In genomic region chr11:68575025-68575665, GRCh38 we compare ENCODE assay signal across 20 cellular contexts.
DNase-seq lines count a peak whose midpoint lies in the region; ATAC-seq, FAIRE-seq and TF ChIP-seq lines count a peak whose summit lies in the region.
"Had no signal": no experiment of that assay in that cellular context is flagged by ENCODE, and none has a peak within 500 bp of the region (broad histone marks: within the 10 kb centered on the region; RNA-seq: fewer than 3 reads in every experiment).

No MANE protein-coding gene starts in this region.

- no peaks in the 10 kb centered on the region for H3K27me3 Mint-ChIP-seq in activated naive CD8-positive, alpha-beta T cell treated with anti-CD3 and anti-CD28 coated beads for 36 hours
- H3K27me3 Mint-ChIP-seq in activated naive CD8-positive, alpha-beta T cell treated with anti-CD3 and anti-CD28 coated beads, Interleukin-2, amount 50 U/mL, for 24 hours: no peaks in the 10 kb centered on the region

- no peak for DNase-seq in activated naive CD8-positive, alpha-beta T cell treated with anti-CD3 and anti-CD28 coated beads for 36 hours
- DNase-seq in activated naive CD8-positive, alpha-beta T cell treated with anti-CD3 and anti-CD28 coated beads, Interleukin-2, amount 50 U/mL, for 24 hours: no peak
- peak; percentile 5 for DNase-seq in NCI-H69 (lab: John Stamatoyannopoulos, UW)
- peak; percentile 39 for DNase-seq in choroid plexus epithelial cell (ENCODE audit: low read depth)
- no peak for DNase-seq in T1000 (lab: John Stamatoyannopoulos, UW)
- DNase-seq in urothelium cell line (ENCODE audit: low spot score): no peak
- DNase-seq in GM10248 (ENCODE audit: extremely low spot score): no peak
- DNase-seq: ACHN, AML-193, DMS 273 treated with DMSO at 0.1 percent for 48 hours, KBM-7, MV-4-11, NCI-H1417 treated with DMSO at 0.1 percent for 48 hours, NCI-H226, NCI-H524 treated with DMSO at 0.1 percent for 48 hours, SHP77 had no signal

- peaks cover 24% of the 10 kb centered on the region for H3K4me1 Mint-ChIP-seq in activated naive CD8-positive, alpha-beta T cell treated with anti-CD3 and anti-CD28 coated beads for 36 hours
- H3K4me1 Mint-ChIP-seq in activated naive CD8-positive, alpha-beta T cell treated with anti-CD3 and anti-CD28 coated beads, Interleukin-2, amount 50 U/mL, for 24 hours: peaks cover 4% of the 10 kb centered on the region
- H3K4me1 Mint-ChIP-seq: CD14-positive monocyte had no signal

- FAIRE-seq in urothelium cell line (lab: Jason Lieb, UNC): no peak
- FAIRE-seq: RCC 7860 had no signal

- TF ChIP-seq CTCF in choroid plexus epithelial cell (conservative IDR thresholded peaks at IDR 0.05; ENCODE audit: low read depth, low read length) (no peak), GM10248 (IDR thresholded peaks at IDR 0.05; ENCODE audit: control extremely low read depth, extremely low read depth, low read depth, missing control alignments) (no peak)

- CTCF ChIA-PET in GM10248 (lab: Yijun Ruan, JAX): interaction anchor here (2.8 kb wide), 1 partner anchor 9 kb away, joined by 15 read pairs; no protein-coding TSS in a partner anchor

- H3K4me3 Mint-ChIP-seq in activated naive CD8-positive, alpha-beta T cell treated with anti-CD3 and anti-CD28 coated beads for 36 hours: no peak overlapping the region
- no peak overlapping the region for H3K4me3 Mint-ChIP-seq in activated naive CD8-positive, alpha-beta T cell treated with anti-CD3 and anti-CD28 coated beads, Interleukin-2, amount 50 U/mL, for 24 hours
- H3K4me3 Mint-ChIP-seq: CD14-positive monocyte had no signal

- H3K27ac Mint-ChIP-seq in activated naive CD8-positive, alpha-beta T cell treated with anti-CD3 and anti-CD28 coated beads for 36 hours: peak overlapping the region; percentile 25
- H3K27ac Mint-ChIP-seq in activated naive CD8-positive, alpha-beta T cell treated with anti-CD3 and anti-CD28 coated beads, Interleukin-2, amount 50 U/mL, for 24 hours: no peak overlapping the region

- H3K4me3 ChIP-seq in choroid plexus epithelial cell (ENCODE audit: low read depth, low read length): no peak overlapping the region
- H3K4me3 ChIP-seq: HAP-1 had no signal

- no peak for ATAC-seq in activated naive CD8-positive, alpha-beta T cell treated with anti-CD3 and anti-CD28 coated beads, Interleukin-2, amount 50 U/mL, for 24 hours
- ATAC-seq: SK-N-SH treated with all-trans-retinoic acid at 6 μM for 48 hours had no signal

- peaks cover 28% of the 10 kb centered on the region for H3K36me3 Mint-ChIP-seq in activated naive CD8-positive, alpha-beta T cell treated with anti-CD3 and anti-CD28 coated beads for 36 hours
- peaks cover 69% of the 10 kb centered on the region for H3K36me3 Mint-ChIP-seq in activated naive CD8-positive, alpha-beta T cell treated with anti-CD3 and anti-CD28 coated beads, Interleukin-2, amount 50 U/mL, for 24 hours (ENCODE audit: low read depth)

- POLR2A ChIA-PET in GM10248 (lab: Yijun Ruan, JAX): no interaction called here

- H3K9me3 Mint-ChIP-seq in activated naive CD8-positive, alpha-beta T cell treated with anti-CD3 and anti-CD28 coated beads for 36 hours: no peaks in the 10 kb centered on the region
- no peaks in the 10 kb centered on the region for H3K9me3 Mint-ChIP-seq in activated naive CD8-positive, alpha-beta T cell treated with anti-CD3 and anti-CD28 coated beads, Interleukin-2, amount 50 U/mL, for 24 hours
- H3K9me3 Mint-ChIP-seq: CD14-positive monocyte had no signal

Comparison
In these comparisons a context has a peak if more than half of its experiments do, and no peak if none do; other contexts are left out.
1. DNase-seq: peak in NCI-H69 (single experiment) and choroid plexus epithelial cell (single experiment); none in activated naive CD8-positive, alpha-beta T cell treated with anti-CD3 and anti-CD28 coated beads for 36 hours (single experiment), activated naive CD8-positive, alpha-beta T cell treated with anti-CD3 and anti-CD28 coated beads, Interleukin-2, amount 50 U/mL, for 24 hours (single experiment), T1000 (single experiment), urothelium cell line (single experiment) and GM10248 (single experiment).